In the genomic region with DNA sequence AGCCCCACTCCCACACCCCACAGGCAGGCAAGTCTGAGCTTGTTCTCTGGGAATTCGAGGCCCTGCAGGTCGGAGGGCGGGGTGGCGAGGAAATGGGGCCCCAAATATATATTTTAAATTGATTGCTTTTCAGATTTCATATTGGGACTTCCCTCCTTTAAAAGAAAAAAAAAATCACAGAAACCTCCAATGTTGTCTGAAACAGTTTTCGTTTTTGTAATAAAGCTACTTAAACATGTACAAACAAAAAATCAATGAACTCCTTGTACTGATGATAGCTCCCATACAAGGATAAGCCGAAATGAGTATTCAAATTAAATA, we compare ENCODE assay signal across 19 cellular contexts. TPM values are rescaled to one million over a fixed set of nuclear protein-coding genes. Genes with fewer than 3 reads are reported as not detected.
"Had no signal": no experiment of that assay in that cellular context is flagged by ENCODE, and none has a peak within 500 bp of the region (broad histone marks: within the 10 kb centered on the region; RNA-seq: fewer than 3 reads in every experiment).

No MANE protein-coding gene starts in this region.

- DNase-seq: activated gamma-delta T cell; lower lobe of right lung; naive thymus-derived CD8-positive, alpha-beta T cell; stimulated activated CD4-positive, alpha-beta T cell treated with anti-CD3 and anti-CD28 coated beads, Interleukin-4, amount 100 ng/mL, for 1 hour had no signal

- H3K36me3 ChIP-seq: adrenal gland, cardiac muscle cell, lower lobe of right lung, suprapubic skin, transverse colon had no signal

- H3K4me1 ChIP-seq: adrenal gland, lower lobe of right lung, parathyroid adenoma, transverse colon had no signal

- H3K27me3 ChIP-seq: adrenal gland, cardiac muscle cell, hepatocyte had no signal

- H3K27ac ChIP-seq: adrenal gland, cardiac muscle cell, epithelial cell of prostate, hepatocyte, lower lobe of right lung, parathyroid adenoma, suprapubic skin, transverse colon had no signal

- H3K4me3 ChIP-seq: adrenal gland, cardiac muscle cell, hepatocyte, lower lobe of right lung, smooth muscle cell, suprapubic skin, transverse colon had no signal

- H3K4me1 Mint-ChIP-seq: activated CD4-positive, alpha-beta T cell treated with anti-CD3 and anti-CD28 coated beads, Interleukin-2, amount 10 ng/mL, durations not matched to agents 7 days and 5 days had no signal

- H3K4me3 Mint-ChIP-seq: activated CD4-positive, alpha-beta T cell treated with anti-CD3 and anti-CD28 coated beads, Interleukin-2, amount 10 ng/mL, durations not matched to agents 7 days and 5 days; effector memory CD8-positive, alpha-beta T cell; naive thymus-derived CD8-positive, alpha-beta T cell; stimulated activated naive CD8-positive, alpha-beta T cell treated with anti-CD3 and anti-CD28 coated beads, Interleukin-15, amount 100 ng/mL, for 72 hours; T-helper 1 cell treated with Interleukin-12 subunit alpha and Interleukin-12 subunit beta and Interleukin-4 antibody, amounts not matched to agents 30 μg/mL and 1 μg/mL, for 36 hours had no signal

- ATAC-seq: activated CD4-positive, CD25-positive, alpha-beta regulatory T cell treated with anti-CD3 and anti-CD28 coated beads, Interleukin-2, amount 50 U/mL, for 24 hours; effector memory CD8-positive, alpha-beta T cell; naive thymus-derived CD8-positive, alpha-beta T cell; stimulated activated naive CD8-positive, alpha-beta T cell treated with anti-CD3 and anti-CD28 coated beads, Interleukin-15, amount 100 ng/mL, for 72 hours had no signal

- H3K9me3 ChIP-seq: adrenal gland, lower lobe of right lung, suprapubic skin, transverse colon had no signal

- H3K27ac Mint-ChIP-seq: activated CD4-positive, alpha-beta T cell treated with anti-CD3 and anti-CD28 coated beads, Interleukin-2, amount 10 ng/mL, durations not matched to agents 7 days and 5 days; activated naive CD4-positive, alpha-beta T cell treated with anti-CD3 and anti-CD28 coated beads, Interleukin-2, amount 50 U/mL, for 72 hours; naive thymus-derived CD8-positive, alpha-beta T cell; stimulated activated naive CD8-positive, alpha-beta T cell treated with anti-CD3 and anti-CD28 coated beads, Interleukin-15, amount 100 ng/mL, for 72 hours; T-helper 1 cell treated with Interleukin-12 subunit alpha and Interleukin-12 subunit beta and Interleukin-4 antibody, amounts not matched to agents 30 μg/mL and 1 μg/mL, for 36 hours had no signal

RNA-seq across cellular contexts. Expression of a gene that starts 21.5 kb away (rescaled TPM):
- total RNA-seq: glomerular endothelial cell had no signal
